ENCODE assay signal across 17 cellular contexts in genomic region chr22:48948575-48949170, GRCh38.
DNase-seq lines count a peak whose midpoint lies in the region; ATAC-seq and TF ChIP-seq lines count a peak whose summit lies in the region.
"Had no signal": no experiment of that assay in that cellular context is flagged by ENCODE, and none has a peak within 500 bp of the region (broad histone marks: within the 10 kb centered on the region; RNA-seq: fewer than 3 reads in every experiment).

No MANE protein-coding gene starts in this region.

- DNase-seq in activated CD8-positive, alpha-beta memory T cell treated with anti-CD3 and anti-CD28 coated beads, Interleukin-2, amount 50 U/mL, for 48 hours = peak; percentile 13
- no peak for DNase-seq in activated CD8-positive, alpha-beta memory T cell treated with anti-CD3 and anti-CD28 coated beads, Interleukin-2, amount 50 U/mL, for 4 hours
- peak; percentile 22 for DNase-seq in lung (ENCODE audit: low spot score)
- DNase-seq in stomach = peak; percentile 19
- DNase-seq in NCI-H1092 treated with DMSO at 0.1 percent for 48 hours (lab: John Stamatoyannopoulos, UW) = no peak
- DNase-seq: DMS53; Kasumi-1; NCI-H1417 treated with DMSO at 0.1 percent for 48 hours; NCI-H2081; NCI-H226; NCI-H526; NK-92 treated with Interleukin-12 subunit alpha and Interleukin-12 subunit beta, amount 100 ng/mL, for 24 hours; OCI-M1; RPMI8226 had no signal

- H3K36me3 ChIP-seq in HEK293 (ENCODE audit: control insufficient read depth in 2 of 2, insufficient read depth in 1 of 2, low read length in 2 of 2) (no peaks in the 10 kb centered on the region), lung (ENCODE audit: control insufficient read depth in 2 of 2, insufficient read depth in 2 of 2, low read length in 2 of 2) (no peaks in the 10 kb centered on the region), stomach (no peaks in the 10 kb centered on the region)

- CTCF ChIA-PET in HEK293 (lab: Yijun Ruan, JAX) = no interaction called here

- no peak for TF ChIP-seq EP300 in stomach (IDR thresholded peaks at IDR 0.05)

- H3K4me1 ChIP-seq in HEK293 (ENCODE audit: control insufficient read depth, insufficient read depth, low read length) (no peaks in the 10 kb centered on the region), lung (ENCODE audit: control insufficient read depth in 2 of 2, insufficient read depth in 2 of 2, low read length in 2 of 2) (no peaks in the 10 kb centered on the region), stomach (no peaks in the 10 kb centered on the region)

- intact Hi-C loops in stomach (cut with DNase I; ENCODE audit: low total_unique reads) = no loop called here

- ATAC-seq in lung (ENCODE audit: insufficient read depth, low FRiP score) = no peak
- no peak for ATAC-seq in GM18502 (IDR thresholded peaks at IDR 0.05; ENCODE audit: poor library complexity, unreplicated experiment)
- no peak for ATAC-seq in HG03378 (IDR thresholded peaks at IDR 0.05; ENCODE audit: unreplicated experiment)

- TF ChIP-seq CTCF in HEK293 (tag by site-specific recombination; IDR thresholded peaks at IDR 0.05) = no peak
- TF ChIP-seq CTCF in lung (IDR thresholded peaks at IDR 0.05; ENCODE audit: control extremely low read depth, extremely low read depth) = no peak
- TF ChIP-seq CTCF in stomach (IDR thresholded peaks at IDR 0.05) = no peak

- no peaks in the 10 kb centered on the region for H3K9me3 ChIP-seq in HEK293 (ENCODE audit: control insufficient read depth, insufficient read depth, low read depth, low read length)
- H3K9me3 ChIP-seq in lung (ENCODE audit: control insufficient read depth in 2 of 2, insufficient read depth in 1 of 2, low read length in 1 of 2) = peaks cover 0 to 3% of the 10 kb centered on the region in 2 donors
- peaks cover 0 to 11% (median 0%) of the 10 kb centered on the region in 4 donors for H3K9me3 ChIP-seq in stomach

- H3K4me3 ChIP-seq in HEK293 (ENCODE audit: low read depth, low read length) (no peak overlapping the region), lung (no peak overlapping the region), stomach (no peak overlapping the region)

- H3K27me3 ChIP-seq in lung (ENCODE audit: control insufficient read depth, insufficient read depth) (no peaks in the 10 kb centered on the region), stomach (peaks cover 0 to 38% (median 0%) of the 10 kb centered on the region in 3 donors)

- H3K27ac ChIP-seq in HEK293 (ENCODE audit: extremely low read depth, low read depth, low read length) (no peak overlapping the region), lung (ENCODE audit: low read depth in 1 of 2, low read length in 1 of 2) (no peak overlapping the region), stomach (no peak overlapping the region)

- no peak for TF ChIP-seq POLR2A in stomach (IDR thresholded peaks at IDR 0.05)

- POLR2A ChIA-PET in HEK293 (lab: Yijun Ruan, JAX) = no interaction called here

- whole genome bisulfite sequencing in lung, 2 donors = 82 to 85% methylated on average over 6 of the region's 6 CpGs
- 80 to 91% (median 88%) methylated on average over 4 to 6 of the region's 6 CpGs for WGBS in stomach, 5 donors

TF ChIP-seq in HEK293, 187 proteins besides CTCF, POLR2A, EP300 and RAD21:
- TF ChIP-seq ZFHX2 (tag by site-specific recombination; conservative IDR thresholded peaks at IDR 0.05) (peak; percentile 72), EGR2 (tag by site-specific recombination; IDR thresholded peaks at IDR 0.05; ENCODE audit: low read depth) (peak; percentile 89), ZNF19 (tag by site-specific recombination; IDR thresholded peaks at IDR 0.05; ENCODE audit: low read depth) (no peak)

Comparison
In these comparisons a context has a peak if more than half of its experiments do, and no peak if none do; other contexts are left out.
1. DNase-seq: peak in activated CD8-positive, alpha-beta memory T cell treated with anti-CD3 and anti-CD28 coated beads, Interleukin-2, amount 50 U/mL, for 48 hours (single experiment), lung (single experiment) and stomach (single experiment); none in activated CD8-positive, alpha-beta memory T cell treated with anti-CD3 and anti-CD28 coated beads, Interleukin-2, amount 50 U/mL, for 4 hours (single experiment) and NCI-H1092 treated with DMSO at 0.1 percent for 48 hours (single experiment).